Comparison of ENCODE assay signal across 8 cellular contexts in genomic region chr14:32469388-32470160, GRCh38.
DNase-seq lines count a peak whose midpoint lies in the region; ATAC-seq and TF ChIP-seq lines count a peak whose summit lies in the region.

No MANE protein-coding gene starts in this region.

- CTCF ChIA-PET in Calu3 (lab: Charles Lee): interaction anchor here (0.6 to 1.2 kb wide), 9 partner anchors 22 to 225 kb away, joined by 3 to 15 read pairs (median 5); no protein-coding TSS in a partner anchor

- H3K36me3 Mint-ChIP-seq in Calu3 (ENCODE audit: insufficient read depth, unreplicated experiment): no peaks in the 10 kb centered on the region
- no peaks in the 10 kb centered on the region for H3K36me3 Mint-ChIP-seq in T-helper 17 cell (ENCODE audit: low read depth)

- no TSS peak for BruUV-seq in Calu3 (replicated peaks; lab: Mats Ljungman, UMichigan)

- no peak for TF ChIP-seq CTCF in Calu3 (IDR thresholded peaks at IDR 0.05; ENCODE audit: unreplicated experiment)

- DNase-seq in Calu3 (no peak), LHCN-M2 (ENCODE audit: low read depth) (peak; percentile 66), SK-N-DZ (ENCODE audit: low spot score) (peak; percentile 44), fibroblast of the conjunctiva (ENCODE audit: low read depth) (peak; percentile 45), renal cortical epithelial cell (ENCODE audit: low read depth) (peak; percentile 81), T-helper 17 cell (no peak)

- H3K27me3 Mint-ChIP-seq in Calu3 (ENCODE audit: unreplicated experiment) (no peaks in the 10 kb centered on the region), T-helper 17 cell (peaks cover 27% of the 10 kb centered on the region)

- H3K27ac Mint-ChIP-seq in Calu3 (ENCODE audit: unreplicated experiment): peak overlapping the region; percentile 60
- no peak overlapping the region for H3K27ac Mint-ChIP-seq in T-helper 17 cell

- H3K4me1 Mint-ChIP-seq in Calu3 (ENCODE audit: low read depth, unreplicated experiment) (peaks cover 41% of the 10 kb centered on the region), T-helper 17 cell (peaks cover 2% of the 10 kb centered on the region)

- no peak for ATAC-seq in GM21390 (IDR thresholded peaks at IDR 0.05; ENCODE audit: unreplicated experiment)
- no peak for ATAC-seq in HG03520 (IDR thresholded peaks at IDR 0.05; ENCODE audit: unreplicated experiment)
- ATAC-seq in T-helper 17 cell: no peak

- H3K4me3 Mint-ChIP-seq in Calu3 (ENCODE audit: low read depth, unreplicated experiment) (no peak overlapping the region), T-helper 17 cell (no peak overlapping the region)

- intact Hi-C loops in Calu3 (cut with micrococcal nuclease; ENCODE audit: unreplicated experiment): loop anchor here (1.0 to 10.0 kb wide), 5 partner anchors 86 to 535 kb away; partner anchors contain the start of gene ARHGAP5

- H3K9me3 ChIP-seq in T-helper 17 cell (ENCODE audit: control insufficient read depth, low read length, poor library complexity, severe bottlenecking): no peaks in the 10 kb centered on the region

- peaks cover 2% of the 10 kb centered on the region for H3K9me3 Mint-ChIP-seq in Calu3 (ENCODE audit: low read depth, unreplicated experiment)

Comparison
In these comparisons a context has a peak if more than half of its experiments do, and no peak if none do; other contexts are left out.
1. DNase-seq: peak in LHCN-M2 (single experiment), SK-N-DZ (single experiment), fibroblast of the conjunctiva (single experiment) and renal cortical epithelial cell (single experiment); none in Calu3 (single experiment) and T-helper 17 cell (0 of 3).